In the genomic region with DNA sequence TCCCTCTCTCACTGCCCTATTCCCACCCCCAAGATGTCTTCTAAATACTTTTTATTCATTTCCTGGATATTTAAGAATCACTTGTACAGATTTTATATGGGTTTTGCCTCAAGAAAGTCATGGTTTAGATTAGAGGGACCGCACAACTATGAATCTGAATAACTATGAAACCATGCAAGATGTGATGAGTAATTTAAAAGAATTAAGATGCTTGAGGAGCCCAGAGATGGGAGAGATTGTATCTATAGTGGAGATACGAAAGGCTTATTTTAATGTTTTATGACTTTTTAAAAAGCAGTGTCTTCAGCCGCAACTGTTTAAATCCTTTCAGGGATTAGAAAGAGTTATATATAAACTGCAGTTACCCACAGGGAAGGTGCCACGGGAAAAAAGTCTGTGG, we compare ENCODE assay signal across 20 cellular contexts.
DNase-seq lines count a peak whose midpoint lies in the region; ATAC-seq and TF ChIP-seq lines count a peak whose summit lies in the region.
"Had no signal": no experiment of that assay in that cellular context is flagged by ENCODE, and none has a peak within 500 bp of the region (broad histone marks: within the 10 kb centered on the region; RNA-seq: fewer than 3 reads in every experiment).

No MANE protein-coding gene starts in this region.

- CTCF ChIA-PET in activated B cell treated with CpG ODN at 0.5 μM for 24 hours (lab: Charles Lee): no interaction called here

- H3K27ac Mint-ChIP-seq in activated B cell treated with CpG ODN at 0.5 μM for 24 hours: no peak overlapping the region
- H3K27ac Mint-ChIP-seq in stimulated activated memory B cell treated with anti-CD40 and anti-IgM and Interleukin-4, amounts not matched to agents 10 μg/mL and 1 μg/mL and 100 μg/mL, for 72 hours: peak overlapping the region; percentile 70
- H3K27ac Mint-ChIP-seq in activated naive CD4-positive, alpha-beta T cell treated with anti-CD3 and anti-CD28 coated beads, Interleukin-2, amount 50 U/mL, for 72 hours: no peak overlapping the region
- H3K27ac Mint-ChIP-seq: activated naive CD8-positive, alpha-beta T cell treated with anti-CD3 and anti-CD28 coated beads, Interleukin-2, amount 50 U/mL, for 24 hours; WTC11 had no signal

- H3K4me1 Mint-ChIP-seq in activated B cell treated with CpG ODN at 0.5 μM for 24 hours: peaks cover 62% of the 10 kb centered on the region
- H3K4me1 Mint-ChIP-seq in stimulated activated memory B cell treated with anti-CD40 and anti-IgM and Interleukin-4, amounts not matched to agents 10 μg/mL and 1 μg/mL and 100 μg/mL, for 72 hours: peaks cover 57% of the 10 kb centered on the region

- POLR2A ChIA-PET in activated B cell treated with CpG ODN at 0.5 μM for 24 hours (lab: Charles Lee): no interaction called here

- intact Hi-C loops in activated B cell treated with CpG ODN at 0.5 μM for 24 hours (cut with micrococcal nuclease): loop anchor here (2.0 to 5.0 kb wide), 4 partner anchors 14 to 63 kb away; no protein-coding TSS in a partner anchor

- TF ChIP-seq CTCF in activated B cell treated with CpG ODN at 0.5 μM for 24 hours (IDR thresholded peaks at IDR 0.05): no peak

- DNase-seq in GM03348 (ENCODE audit: low spot score) (peak; percentile 36), activated B cell treated with CpG ODN at 0.5 μM for 24 hours (no peak), foreskin melanocyte (no peak), NCI-H1694 (lab: John Stamatoyannopoulos, UW) (no peak)
- no peak for DNase-seq in activated naive CD4-positive, alpha-beta T cell treated with anti-CD3 and anti-CD28 coated beads, Interleukin-2, amount 50 U/mL, for 72 hours (ENCODE audit: low spot score in 2 of 2)
- DNase-seq: activated CD8-positive, alpha-beta memory T cell treated with anti-CD3 and anti-CD28 coated beads for 24 hours; activated naive CD8-positive, alpha-beta T cell treated with anti-CD3 and anti-CD28 coated beads, Interleukin-2, amount 50 U/mL, for 24 hours; DMS53; glutamatergic neuron; NCI-H187; NCI-H446 treated with DMSO at 0.1 percent for 48 hours; posterior cingulate gyrus; Right ventricle myocardium superior; stimulated activated CD4-positive, alpha-beta T cell treated with anti-CD3 and anti-CD28 coated beads, Interleukin-4, amount 100 ng/mL, for 24 hours; testis had no signal

- no peaks in the 10 kb centered on the region for H3K36me3 Mint-ChIP-seq in activated B cell treated with CpG ODN at 0.5 μM for 24 hours (ENCODE audit: low read depth)
- no peaks in the 10 kb centered on the region for H3K36me3 Mint-ChIP-seq in stimulated activated memory B cell treated with anti-CD40 and anti-IgM and Interleukin-4, amounts not matched to agents 10 μg/mL and 1 μg/mL and 100 μg/mL, for 72 hours
- no peaks in the 10 kb centered on the region for H3K36me3 Mint-ChIP-seq in activated naive CD4-positive, alpha-beta T cell treated with anti-CD3 and anti-CD28 coated beads, Interleukin-2, amount 50 U/mL, for 72 hours
- H3K36me3 Mint-ChIP-seq: CD14-positive monocyte, WTC11 had no signal

- H3K9me3 Mint-ChIP-seq in activated B cell treated with CpG ODN at 0.5 μM for 24 hours: no peaks in the 10 kb centered on the region
- no peaks in the 10 kb centered on the region for H3K9me3 Mint-ChIP-seq in stimulated activated memory B cell treated with anti-CD40 and anti-IgM and Interleukin-4, amounts not matched to agents 10 μg/mL and 1 μg/mL and 100 μg/mL, for 72 hours
- H3K9me3 Mint-ChIP-seq in activated naive CD4-positive, alpha-beta T cell treated with anti-CD3 and anti-CD28 coated beads, Interleukin-2, amount 50 U/mL, for 72 hours: no peaks in the 10 kb centered on the region
- H3K9me3 Mint-ChIP-seq: activated naive CD8-positive, alpha-beta T cell treated with anti-CD3 and anti-CD28 coated beads, Interleukin-2, amount 50 U/mL, for 24 hours had no signal

- no peaks in the 10 kb centered on the region for H3K27me3 Mint-ChIP-seq in activated B cell treated with CpG ODN at 0.5 μM for 24 hours
- H3K27me3 Mint-ChIP-seq in stimulated activated memory B cell treated with anti-CD40 and anti-IgM and Interleukin-4, amounts not matched to agents 10 μg/mL and 1 μg/mL and 100 μg/mL, for 72 hours: no peaks in the 10 kb centered on the region
- H3K27me3 Mint-ChIP-seq: activated naive CD8-positive, alpha-beta T cell treated with anti-CD3 and anti-CD28 coated beads, Interleukin-2, amount 50 U/mL, for 24 hours had no signal

- ATAC-seq in HG02870 (IDR thresholded peaks at IDR 0.05; ENCODE audit: unreplicated experiment) (peak; percentile 34), activated B cell treated with CpG ODN at 0.5 μM for 24 hours (ENCODE audit: low read depth) (no peak)
- ATAC-seq in stimulated activated memory B cell treated with anti-CD40 and anti-IgM and Interleukin-4, amounts not matched to agents 10 μg/mL and 1 μg/mL and 100 μg/mL, for 72 hours: no peak
- ATAC-seq in activated naive CD4-positive, alpha-beta T cell treated with anti-CD3 and anti-CD28 coated beads, Interleukin-2, amount 50 U/mL, for 72 hours: no peak
- ATAC-seq: activated naive CD8-positive, alpha-beta T cell treated with anti-CD3 and anti-CD28 coated beads, Interleukin-2, amount 50 U/mL, for 24 hours; esophagus mucosa; WTC11 had no signal

- peak overlapping the region; percentile 11 for H3K4me3 Mint-ChIP-seq in activated B cell treated with CpG ODN at 0.5 μM for 24 hours
- no peak overlapping the region for H3K4me3 Mint-ChIP-seq in stimulated activated memory B cell treated with anti-CD40 and anti-IgM and Interleukin-4, amounts not matched to agents 10 μg/mL and 1 μg/mL and 100 μg/mL, for 72 hours
- H3K4me3 Mint-ChIP-seq: activated naive CD8-positive, alpha-beta T cell treated with anti-CD3 and anti-CD28 coated beads, Interleukin-2, amount 50 U/mL, for 24 hours; CD14-positive monocyte; WTC11 had no signal
